In genomic region chr10:50417486-50417905, GRCh38 we compare ENCODE assay signal across 8 cellular contexts.
DNase-seq lines count a peak whose midpoint lies in the region; ATAC-seq and TF ChIP-seq lines count a peak whose summit lies in the region.

No MANE protein-coding gene starts in this region.

- intact Hi-C loops in Right ventricle myocardium inferior (cut with DNase I) (loop anchor here (5.0 to 10.0 kb wide), 2 partner anchors 45 to 93 kb away; no protein-coding TSS in a partner anchor), cardiac septum (cut with DNase I) (loop anchor here (10.0 kb wide), 1 partner anchor 137 kb away; no protein-coding TSS in a partner anchor), OCI-LY7 (cut with micrococcal nuclease; ENCODE audit: unreplicated experiment) (loop anchor here (5.0 kb wide), 2 partner anchors 50 to 205 kb away; partner anchors contain the start of gene SGMS1), vagina (cut with DNase I) (loop anchor here (10.0 kb wide), 1 partner anchor 207 kb away; the partner anchor contains the start of gene SGMS1)

- 0 out of 2 replicates have a peak, but pooled peaks cover 6% of the 10 kb centered on the region for H4K20me1 ChIP-seq in OCI-LY7 (ENCODE audit: insufficient read depth, low read length)

- H3K79me2 ChIP-seq in OCI-LY7 (ENCODE audit: insufficient read depth, low read depth, low read length), result peaks cover 4% of the 10 kb centered on the region; the same call in 1 of the 2 replicates

- H3K27me3 Mint-ChIP-seq in effector memory CD8-positive, alpha-beta T cell, result no peaks in the 10 kb centered on the region

- peak overlapping the region; percentile 76; the same call in 1 of the 2 replicates for H2AFZ ChIP-seq in OCI-LY7 (ENCODE audit: low read length)

- H3K9me2 ChIP-seq in OCI-LY7 (ENCODE audit: insufficient read depth, low read length), result no peaks in the 10 kb centered on the region

- in situ Hi-C loops in GM13976 (cut with MboI; ENCODE audit: low sequenced_read_pairs, unreplicated experiment), result no loop called here

- H3K4me2 ChIP-seq in OCI-LY7 (ENCODE audit: low read length), result peak overlapping the region; percentile 80

- DNase-seq in Right ventricle myocardium inferior (ENCODE audit: missing footprints), result peak; percentile 43
- no peak for DNase-seq in cardiac septum (ENCODE audit: low spot score)
- peak; percentile 20 for DNase-seq in OCI-LY7 (ENCODE audit: low spot score)
- DNase-seq in effector memory CD8-positive, alpha-beta T cell, result no peak
- no peak for DNase-seq in vagina (ENCODE audit: extremely low spot score in 2 of 2)
- no peak for DNase-seq in GM13976 (ENCODE audit: low spot score)

- ATAC-seq in Right ventricle myocardium inferior, result no peak
- peak; percentile 31 for ATAC-seq in effector memory CD8-positive, alpha-beta T cell (replicated peaks)
- ATAC-seq in GM18868 (IDR thresholded peaks at IDR 0.05; ENCODE audit: unreplicated experiment), result no peak

- H3K9me3 ChIP-seq in OCI-LY7 (ENCODE audit: low read length), result no peaks in the 10 kb centered on the region
- H3K9me3 ChIP-seq in mononuclear cell (ENCODE audit: low read depth, low read length), result no peaks in the 10 kb centered on the region
- no peaks in the 10 kb centered on the region for H3K9me3 ChIP-seq in vagina

- H3K27ac Mint-ChIP-seq in effector memory CD8-positive, alpha-beta T cell, result peak overlapping the region; percentile 65 to 88

- H3K36me3 ChIP-seq in OCI-LY7 (ENCODE audit: insufficient read depth, low read length), result no peaks in the 10 kb centered on the region
- no peaks in the 10 kb centered on the region for H3K36me3 ChIP-seq in vagina

- no peak for TF ChIP-seq CTCF in OCI-LY7 (conservative IDR thresholded peaks at IDR 0.05; ENCODE audit: low read length)
- TF ChIP-seq CTCF in vagina (IDR thresholded peaks at IDR 0.05), result no peak
- no peak for TF ChIP-seq CTCF in GM13976 (IDR thresholded peaks at IDR 0.05; ENCODE audit: borderline replicate concordance, control extremely low read depth, extremely low read depth, insufficient read depth, missing control alignments)

- CTCF ChIA-PET in OCI-LY7 (lab: Charles Lee; ENCODE audit: unreplicated experiment), result interaction anchor here (0.5 to 1.3 kb wide), 2 partner anchors 11 kb away, joined by 3 read pairs; no protein-coding TSS in a partner anchor

- peak overlapping the region; percentile 86 to 89 for H3K4me3 Mint-ChIP-seq in effector memory CD8-positive, alpha-beta T cell

- TF ChIP-seq POLR2A in vagina (IDR thresholded peaks at IDR 0.05), result no peak

- H3K36me3 Mint-ChIP-seq in effector memory CD8-positive, alpha-beta T cell (ENCODE audit: insufficient read depth), result peaks cover 2% of the 10 kb centered on the region

- no peaks in the 10 kb centered on the region for H3K9me3 Mint-ChIP-seq in effector memory CD8-positive, alpha-beta T cell

- POLR2A ChIA-PET in OCI-LY7 (lab: Charles Lee), result interaction anchor here (0.9 to 3.1 kb wide), 4 partner anchors 9 to 87 kb away, joined by 3 to 13 read pairs (median 4); no protein-coding TSS in a partner anchor

- no peaks in the 10 kb centered on the region for H3K27me3 ChIP-seq in mononuclear cell (ENCODE audit: insufficient read depth, low read length)
- no peaks in the 10 kb centered on the region for H3K27me3 ChIP-seq in vagina

- H3K4me1 Mint-ChIP-seq in effector memory CD8-positive, alpha-beta T cell (ENCODE audit: low read depth in 2 of 2), result peaks cover 22 to 49% of the 10 kb centered on the region in 2 donors

- BruUV-seq in OCI-LY7 (replicated peaks; lab: Mats Ljungman, UMichigan), result no TSS peak

- H3K4me3 ChIP-seq in OCI-LY7 (ENCODE audit: low read depth, low read length, poor library complexity, severe bottlenecking) (peak overlapping the region; percentile 70), mononuclear cell (ENCODE audit: low read length) (peak overlapping the region; percentile 60), vagina (peak overlapping the region; percentile 82 to 84)

- H3K4me1 ChIP-seq in OCI-LY7 (ENCODE audit: insufficient read depth, low read length, poor library complexity, severe bottlenecking) (peaks cover 33% of the 10 kb centered on the region), mononuclear cell (ENCODE audit: insufficient read depth, low read length) (peaks cover 46% of the 10 kb centered on the region), vagina (peaks cover 74% of the 10 kb centered on the region)

- H3K27ac ChIP-seq in OCI-LY7 (ENCODE audit: low read depth, low read length, poor library complexity, severe bottlenecking) (no peak overlapping the region), vagina (peak overlapping the region; percentile 83)

Comparison
In these comparisons a context has a peak if more than half of its experiments do, and no peak if none do; other contexts are left out.
1. DNase-seq: peak in Right ventricle myocardium inferior (single experiment) and OCI-LY7 (single experiment); none in cardiac septum (single experiment), effector memory CD8-positive, alpha-beta T cell (0 of 3), vagina (0 of 2) and GM13976 (single experiment).
2. Peak in every context shown above with its lines, with median percentiles within 50 percentile points of each other: H3K4me3 ChIP-seq.